ENCODE assay signal across 16 cellular contexts in genomic region chr4:1307951-1308735, GRCh38. TPM values are rescaled to one million over a fixed set of nuclear protein-coding genes. Genes with fewer than 3 reads are reported as not detected.
DNase-seq lines count a peak whose midpoint lies in the region; ATAC-seq, FAIRE-seq and TF ChIP-seq lines count a peak whose summit lies in the region.
"Had no signal": no experiment of that assay in that cellular context is flagged by ENCODE, and none has a peak within 500 bp of the region (broad histone marks: within the 10 kb centered on the region; RNA-seq: fewer than 3 reads in every experiment).

No MANE protein-coding gene starts in this region.

- no TSS peak for BruUV-seq in HepG2 (replicated peaks; lab: Mats Ljungman, UMichigan)

- TF ChIP-seq CTCF in HepG2 (CRISPR knock-in tag; IDR thresholded peaks at IDR 0.05) (no peak), spleen (IDR thresholded peaks at IDR 0.05 in 8 of 11, conservative IDR thresholded peaks at IDR 0.05 in 3 of 11) (no peak), uterus (IDR thresholded peaks at IDR 0.05) (no peak)

- peak overlapping the region; percentile 84 for H3K4me3 Mint-ChIP-seq in activated naive CD4-positive, alpha-beta T cell treated with anti-CD3 and anti-CD28 coated beads, Interleukin-2, amount 50 U/mL, for 24 hours
- H3K4me3 Mint-ChIP-seq in activated naive CD8-positive, alpha-beta T cell treated with anti-CD3 and anti-CD28 coated beads, Interleukin-2, amount 10 ng/mL, durations not matched to agents 7 days and 5 days, result no peak overlapping the region

- no peak for ATAC-seq in activated naive CD8-positive, alpha-beta T cell treated with anti-CD3 and anti-CD28 coated beads, Interleukin-2, amount 10 ng/mL, durations not matched to agents 7 days and 5 days (ENCODE audit: low read depth)
- ATAC-seq in HepG2 (no peak), HG02981 (IDR thresholded peaks at IDR 0.05; ENCODE audit: unreplicated experiment) (no peak)
- ATAC-seq: A549, left colon had no signal

- no peaks in the 10 kb centered on the region for H3K27me3 Mint-ChIP-seq in activated naive CD4-positive, alpha-beta T cell treated with anti-CD3 and anti-CD28 coated beads, Interleukin-2, amount 50 U/mL, for 24 hours
- no peaks in the 10 kb centered on the region for H3K27me3 Mint-ChIP-seq in activated naive CD8-positive, alpha-beta T cell treated with anti-CD3 and anti-CD28 coated beads, Interleukin-2, amount 10 ng/mL, durations not matched to agents 7 days and 5 days

- no peak overlapping the region for H3K4me2 ChIP-seq in HepG2 (ENCODE audit: low read depth, low read length)
- H3K4me2 ChIP-seq: A549 had no signal

- TF ChIP-seq POLR2A in HepG2 (IDR thresholded peaks at IDR 0.05; ENCODE audit: insufficient read depth in 1 of 2, low read depth in 2 of 2, low read length in 2 of 2) (no peak), spleen (IDR thresholded peaks at IDR 0.05) (no peak), uterus (IDR thresholded peaks at IDR 0.05) (no peak)

- CTCF ChIA-PET in HepG2 (lab: Yijun Ruan, JAX; ENCODE audit: low intra/inter-chr PET ratio, low total read pairs), result no interaction called here

- H3K9me3 ChIP-seq in HepG2 (ENCODE audit: low read length) (no peaks in the 10 kb centered on the region), spleen (no peaks in the 10 kb centered on the region), uterus (no peaks in the 10 kb centered on the region)
- H3K9me3 ChIP-seq: A549, ascending aorta, gastroesophageal sphincter had no signal

- H3K4me1 ChIP-seq in HepG2 (ENCODE audit: insufficient read depth, low read length) (peaks cover 73% of the 10 kb centered on the region), spleen (peaks cover 27 to 81% (median 53%) of the 10 kb centered on the region in 6 donors), uterus (peaks cover 10 to 19% of the 10 kb centered on the region in 2 donors)
- H3K4me1 ChIP-seq: A549 had no signal

- intact Hi-C loops in HepG2 (cut with micrococcal nuclease; ENCODE audit: unreplicated experiment) (loop anchor here (2.0 to 5.0 kb wide), 2 partner anchors 21 to 39 kb away; partner anchors contain the start of gene UVSSA), spleen (cut with DNase I; ENCODE audit: low total_unique reads) (no loop called here), uterus (cut with DNase I; ENCODE audit: low total_unique reads) (no loop called here)

- DNase-seq in activated naive CD4-positive, alpha-beta T cell treated with Interleukin-2 at 50 U/mL for 16 hours, result no peak
- no peak for DNase-seq in activated naive CD8-positive, alpha-beta T cell treated with anti-CD3 and anti-CD28 coated beads, Interleukin-2, amount 10 ng/mL, durations not matched to agents 7 days and 5 days
- no peak for DNase-seq in HepG2 (ENCODE audit: low spot score)
- peak; percentile 70 for DNase-seq in spleen
- no peak for DNase-seq in NAMALWA (ENCODE audit: low spot score)
- DNase-seq in uterus, result no peak
- DNase-seq: activated CD4-positive, CD25-positive, alpha-beta regulatory T cell; effector memory CD4-positive, alpha-beta T cell; left colon; NCI-H1092; nucleus accumbens had no signal

- in situ Hi-C loops in HepG2 (cut with HindIII; ENCODE audit: extremely low pct_ligation_motif_present, low pct_unique_long_range_greater_than_20kb), result no loop called here

- H3K9me3 Mint-ChIP-seq in activated naive CD4-positive, alpha-beta T cell treated with anti-CD3 and anti-CD28 coated beads, Interleukin-2, amount 50 U/mL, for 24 hours, result no peaks in the 10 kb centered on the region
- H3K9me3 Mint-ChIP-seq in activated naive CD8-positive, alpha-beta T cell treated with anti-CD3 and anti-CD28 coated beads, Interleukin-2, amount 10 ng/mL, durations not matched to agents 7 days and 5 days, result no peaks in the 10 kb centered on the region

- H2AFZ ChIP-seq in HepG2 (ENCODE audit: low read length), result no peak overlapping the region

- no peak overlapping the region for H3K4me3 ChIP-seq in HepG2 (replicated peaks in 1 of 3; ENCODE audit: insufficient read depth in 1 of 3, low read depth in 2 of 3, low read length in 3 of 3)
- H3K4me3 ChIP-seq in spleen, result no peak overlapping the region
- H3K4me3 ChIP-seq in uterus, result no peak overlapping the region
- H3K4me3 ChIP-seq: A549 had no signal

- TF ChIP-seq EP300 in HepG2 (IDR thresholded peaks at IDR 0.05; ENCODE audit: low read depth in 2 of 2, low read length in 2 of 2), result no peak
- TF ChIP-seq EP300 in HepG2 (CRISPR knock-in tag; IDR thresholded peaks at IDR 0.05; ENCODE audit: borderline replicate concordance), result no peak

- peaks cover 82% of the 10 kb centered on the region for H3K79me2 ChIP-seq in HepG2 (ENCODE audit: insufficient read depth, low read length)

- H3K27me3 ChIP-seq in HepG2 (ENCODE audit: control insufficient read depth in 1 of 2, insufficient read depth in 2 of 2, low read length in 2 of 2) (no peaks in the 10 kb centered on the region), spleen (replicated peaks in 1 of 7) (no peaks in the 10 kb centered on the region), uterus (no peaks in the 10 kb centered on the region)
- H3K27me3 ChIP-seq: ascending aorta, gastroesophageal sphincter had no signal

- 97% methylated on average over 32 of the region's 34 CpGs for WGBS in HepG2 (ENCODE audit: low lambda C conversion rate)
- 92 to 94% (median 94%) methylated on average over 34 of the region's 34 CpGs for WGBS in spleen, 5 donors

- no peak overlapping the region for H3K27ac ChIP-seq in HepG2 (ENCODE audit: extremely low read length, insufficient read depth, low read length)
- H3K27ac ChIP-seq in spleen, result peak overlapping the region in 4 of 8 donors; percentile 65 to 74 (median 73)
- H3K27ac ChIP-seq in uterus, result no peak overlapping the region
- H3K27ac ChIP-seq: A549 had no signal

- no peak overlapping the region for H3K9ac ChIP-seq in HepG2 (ENCODE audit: insufficient read depth, low read depth, low read length)

- H3K36me3 Mint-ChIP-seq in activated naive CD4-positive, alpha-beta T cell treated with anti-CD3 and anti-CD28 coated beads, Interleukin-2, amount 50 U/mL, for 24 hours, result peaks cover 5% of the 10 kb centered on the region
- H3K36me3 Mint-ChIP-seq in activated naive CD8-positive, alpha-beta T cell treated with anti-CD3 and anti-CD28 coated beads, Interleukin-2, amount 10 ng/mL, durations not matched to agents 7 days and 5 days, result peaks cover 31% of the 10 kb centered on the region

- H3K4me1 Mint-ChIP-seq in activated naive CD4-positive, alpha-beta T cell treated with anti-CD3 and anti-CD28 coated beads, Interleukin-2, amount 50 U/mL, for 24 hours, result peaks cover 57% of the 10 kb centered on the region
- H3K4me1 Mint-ChIP-seq in activated naive CD8-positive, alpha-beta T cell treated with anti-CD3 and anti-CD28 coated beads, Interleukin-2, amount 10 ng/mL, durations not matched to agents 7 days and 5 days, result peaks cover 45% of the 10 kb centered on the region

- H4K20me1 ChIP-seq in HepG2 (ENCODE audit: insufficient read depth, low read length), result peaks cover 11% of the 10 kb centered on the region; the same call in 1 of the 2 replicates

- H3K36me3 ChIP-seq in HepG2 (replicated peaks in 1 of 2; ENCODE audit: control insufficient read depth in 1 of 2, insufficient read depth in 2 of 2, low read length in 2 of 2) (peaks cover 7 to 10% of the 10 kb centered on the region in 2 experiments; a peak in 4 of 5 replicates), spleen (peaks cover 2 to 59% (median 11%) of the 10 kb centered on the region in 6 donors), uterus (no peaks in the 10 kb centered on the region)

- H3K27ac Mint-ChIP-seq in activated naive CD4-positive, alpha-beta T cell treated with anti-CD3 and anti-CD28 coated beads, Interleukin-2, amount 50 U/mL, for 24 hours, result no peak overlapping the region
- H3K27ac Mint-ChIP-seq in activated naive CD8-positive, alpha-beta T cell treated with anti-CD3 and anti-CD28 coated beads, Interleukin-2, amount 10 ng/mL, durations not matched to agents 7 days and 5 days, result peak overlapping the region; percentile 77

- FAIRE-seq in HepG2 (lab: Jason Lieb, UNC), result no peak
- FAIRE-seq: A549 had no signal

- POLR2A ChIA-PET in activated naive CD8-positive, alpha-beta T cell treated with anti-CD3 and anti-CD28 coated beads, Interleukin-2, amount 10 ng/mL, durations not matched to agents 7 days and 5 days (lab: Charles Lee), result interaction anchor here (0.8 to 2.3 kb wide), 4 partner anchors 17 to 164 kb away, joined by 3 to 9 read pairs (median 6); partner anchors contain the start of gene UVSSA
- POLR2A ChIA-PET in HepG2 (lab: Yijun Ruan, JAX), result interaction anchor here (1.5 to 2.6 kb wide), 5 partner anchors 18 to 135 kb away, joined by 6 to 29 read pairs (median 15); partner anchors contain the start of genes CTBP1, MAEA, SPON2 and UVSSA

- no peak for TF ChIP-seq RAD21 in HepG2 (CRISPR knock-in tag; IDR thresholded peaks at IDR 0.05)

RNA-seq across cellular contexts. Expression of gene MAEA, which starts 18.5 kb away (rescaled TPM):
- total RNA-seq in activated naive CD8-positive, alpha-beta T cell treated with anti-CD3 and anti-CD28 coated beads, Interleukin-2, amount 10 ng/mL, durations not matched to agents 7 days and 5 days, result 10 to 100 TPM; 73.2 to 82.9 TPM
- 52.0 and 65.2 TPM in 2 replicates for total RNA-seq in HepG2 (2016; rRNA removed; fragmentation: Illumina TruSeq; extraction: Trizol)
- 10.0 and 10.5 TPM in 2 replicates for total RNA-seq in HepG2 (2016; cell fraction: cytosol; rRNA removed; fragmentation: Illumina TruSeq; extraction: Trizol; ENCODE audit: low read depth)
- total RNA-seq in HepG2 (2016; cell fraction: insoluble cytoplasmic fraction; rRNA removed; fragmentation: Illumina TruSeq; extraction: Trizol), result 55.0 and 59.4 TPM in 2 replicates
- 23.7 and 24.2 TPM in 2 replicates for total RNA-seq in HepG2 (2016; cell fraction: membrane; rRNA removed; fragmentation: Illumina TruSeq; extraction: Trizol)
- 30.2 and 31.7 TPM in 2 replicates for total RNA-seq in HepG2 (2016; cell fraction: nucleus; rRNA removed; fragmentation: Illumina TruSeq; extraction: Trizol)
- 57.1 and 60.7 TPM in 2 replicates for polyA plus RNA-seq in HepG2 (2011; rRNA removed)
- 48.5 and 73.3 TPM in 2 replicates for polyA plus RNA-seq in HepG2 (2011; cell fraction: cytosol; rRNA removed)
- polyA plus RNA-seq in HepG2 (2011; cell fraction: nucleus; rRNA removed), result 171 and 221 TPM in 2 replicates
- 28.9 and 30.8 TPM in 2 replicates for polyA plus RNA-seq in HepG2 (2012)
- polyA plus RNA-seq in HepG2 (2016; cell fraction: cytosol; fragmentation: Illumina TruSeq; extraction: Trizol; ENCODE audit: low read depth), result 5.9 and 6.3 TPM in 2 replicates
- 60.8 and 67.1 TPM in 2 replicates for polyA plus RNA-seq in HepG2 (2016; cell fraction: insoluble cytoplasmic fraction; fragmentation: Illumina TruSeq; extraction: Trizol; ENCODE audit: low read depth)
- polyA plus RNA-seq in HepG2 (2016; cell fraction: membrane; fragmentation: Illumina TruSeq; extraction: Trizol; ENCODE audit: low read depth), result 15.8 and 16.9 TPM in 2 replicates
- 69.6 and 72.4 TPM in 2 replicates for polyA plus RNA-seq in HepG2 (2016; cell fraction: nucleus; fragmentation: Illumina TruSeq; extraction: Trizol; ENCODE audit: insufficient read depth, low read depth)
- polyA minus RNA-seq in HepG2 (2011; rRNA and poly(A)+ RNA removed; ENCODE audit: low replicate concordance), result 56.6 and 139 TPM in 2 replicates
- polyA minus RNA-seq in HepG2 (2011; cell fraction: cytosol; rRNA and poly(A)+ RNA removed), result 41.7 and 45.7 TPM in 2 replicates
- polyA minus RNA-seq in HepG2 (2011; cell fraction: nucleus; rRNA and poly(A)+ RNA removed), result 40.9 and 44.3 TPM in 2 replicates
- 100 to 1,000 TPM in 1 of 7 donors, 10 to 100 TPM in 6; 64.3 to 112 (median 85.6) TPM for total RNA-seq in spleen
- 10 to 100 TPM; 46.6 to 76.5 (median 58.8) TPM for polyA plus RNA-seq in spleen
- 10 to 100 TPM; 32.3 to 70.7 (median 67.8) TPM for total RNA-seq in uterus

RNA-seq across cellular contexts. Expression of gene UVSSA, which starts 38.9 kb away (rescaled TPM):
- 10 to 100 TPM; 30.0 to 30.9 TPM for total RNA-seq in activated naive CD8-positive, alpha-beta T cell treated with anti-CD3 and anti-CD28 coated beads, Interleukin-2, amount 10 ng/mL, durations not matched to agents 7 days and 5 days
- 4.6 and 4.8 TPM in 2 replicates for total RNA-seq in HepG2 (2016; rRNA removed; fragmentation: Illumina TruSeq; extraction: Trizol)
- 2.3 and 4.1 TPM in 2 replicates for total RNA-seq in HepG2 (2016; cell fraction: cytosol; rRNA removed; fragmentation: Illumina TruSeq; extraction: Trizol; ENCODE audit: low read depth)
- total RNA-seq in HepG2 (2016; cell fraction: insoluble cytoplasmic fraction; rRNA removed; fragmentation: Illumina TruSeq; extraction: Trizol), result 3.7 and 4.7 TPM in 2 replicates
- 2.9 and 3.9 TPM in 2 replicates for total RNA-seq in HepG2 (2016; cell fraction: membrane; rRNA removed; fragmentation: Illumina TruSeq; extraction: Trizol)
- 6.9 and 7.1 TPM in 2 replicates for total RNA-seq in HepG2 (2016; cell fraction: nucleus; rRNA removed; fragmentation: Illumina TruSeq; extraction: Trizol)
- polyA plus RNA-seq in HepG2 (2011; rRNA removed), result 8.4 and 8.6 TPM in 2 replicates
- polyA plus RNA-seq in HepG2 (2011; cell fraction: cytosol; rRNA removed), result 3.0 and 4.1 TPM in 2 replicates
- polyA plus RNA-seq in HepG2 (2011; cell fraction: nucleus; rRNA removed), result 80.9 and 90.3 TPM in 2 replicates
- 7.1 and 7.7 TPM in 2 replicates for polyA plus RNA-seq in HepG2 (2012)
- 0.16 and 0.25 TPM in 2 replicates for polyA plus RNA-seq in HepG2 (2016; cell fraction: cytosol; fragmentation: Illumina TruSeq; extraction: Trizol; ENCODE audit: low read depth)
- polyA plus RNA-seq in HepG2 (2016; cell fraction: insoluble cytoplasmic fraction; fragmentation: Illumina TruSeq; extraction: Trizol; ENCODE audit: low read depth), result 3.8 and 4.8 TPM in 2 replicates
- polyA plus RNA-seq in HepG2 (2016; cell fraction: membrane; fragmentation: Illumina TruSeq; extraction: Trizol; ENCODE audit: low read depth), result 0.59 and 0.60 TPM in 2 replicates
- polyA plus RNA-seq in HepG2 (2016; cell fraction: nucleus; fragmentation: Illumina TruSeq; extraction: Trizol; ENCODE audit: insufficient read depth, low read depth), result 29.2 and 29.8 TPM in 2 replicates
- polyA minus RNA-seq in HepG2 (2011; rRNA and poly(A)+ RNA removed; ENCODE audit: low replicate concordance), result 3.9 and 14.3 TPM in 2 replicates
- polyA minus RNA-seq in HepG2 (2011; cell fraction: cytosol; rRNA and poly(A)+ RNA removed), result 3.6 and 4.4 TPM in 2 replicates
- polyA minus RNA-seq in HepG2 (2011; cell fraction: nucleus; rRNA and poly(A)+ RNA removed), result 18.8 and 20.2 TPM in 2 replicates
- 10 to 100 TPM; 23.9 to 54.0 (median 37.1) TPM for total RNA-seq in spleen
- 10 to 100 TPM in 2 of 3 donors, 1 to 10 TPM in 1; 3.0 to 15.5 (median 10.3) TPM for polyA plus RNA-seq in spleen
- 10 to 100 TPM; 13.1 to 37.2 (median 19.3) TPM for total RNA-seq in uterus

RNA-seq across cellular contexts. Expression of gene CTBP1, which starts 59.2 kb away (rescaled TPM):
- 100 to 1,000 TPM; 194 to 211 TPM for total RNA-seq in activated naive CD8-positive, alpha-beta T cell treated with anti-CD3 and anti-CD28 coated beads, Interleukin-2, amount 10 ng/mL, durations not matched to agents 7 days and 5 days
- 106 and 112 TPM in 2 replicates for total RNA-seq in HepG2 (2016; rRNA removed; fragmentation: Illumina TruSeq; extraction: Trizol)
- 119 TPM in 2 replicates for total RNA-seq in HepG2 (2016; cell fraction: cytosol; rRNA removed; fragmentation: Illumina TruSeq; extraction: Trizol; ENCODE audit: low read depth)
- 83.8 and 121 TPM in 2 replicates for total RNA-seq in HepG2 (2016; cell fraction: insoluble cytoplasmic fraction; rRNA removed; fragmentation: Illumina TruSeq; extraction: Trizol)
- total RNA-seq in HepG2 (2016; cell fraction: membrane; rRNA removed; fragmentation: Illumina TruSeq; extraction: Trizol), result 133 and 173 TPM in 2 replicates
- total RNA-seq in HepG2 (2016; cell fraction: nucleus; rRNA removed; fragmentation: Illumina TruSeq; extraction: Trizol), result 51.5 and 60.9 TPM in 2 replicates
- polyA plus RNA-seq in HepG2 (2011; rRNA removed), result 78.5 and 123 TPM in 2 replicates
- polyA plus RNA-seq in HepG2 (2011; cell fraction: cytosol; rRNA removed), result 87.2 and 182 TPM in 2 replicates
- 489 and 636 TPM in 2 replicates for polyA plus RNA-seq in HepG2 (2011; cell fraction: nucleus; rRNA removed)
- 69.0 and 92.6 TPM in 2 replicates for polyA plus RNA-seq in HepG2 (2012)
- polyA plus RNA-seq in HepG2 (2016; cell fraction: cytosol; fragmentation: Illumina TruSeq; extraction: Trizol; ENCODE audit: low read depth), result 49.5 and 64.7 TPM in 2 replicates
- 101 and 112 TPM in 2 replicates for polyA plus RNA-seq in HepG2 (2016; cell fraction: insoluble cytoplasmic fraction; fragmentation: Illumina TruSeq; extraction: Trizol; ENCODE audit: low read depth)
- polyA plus RNA-seq in HepG2 (2016; cell fraction: membrane; fragmentation: Illumina TruSeq; extraction: Trizol; ENCODE audit: low read depth), result 103 and 116 TPM in 2 replicates
- 152 and 155 TPM in 2 replicates for polyA plus RNA-seq in HepG2 (2016; cell fraction: nucleus; fragmentation: Illumina TruSeq; extraction: Trizol; ENCODE audit: insufficient read depth, low read depth)
- polyA minus RNA-seq in HepG2 (2011; rRNA and poly(A)+ RNA removed; ENCODE audit: low replicate concordance), result 136 and 350 TPM in 2 replicates
- polyA minus RNA-seq in HepG2 (2011; cell fraction: cytosol; rRNA and poly(A)+ RNA removed), result 85.1 and 100 TPM in 2 replicates
- 47.7 and 48.4 TPM in 2 replicates for polyA minus RNA-seq in HepG2 (2011; cell fraction: nucleus; rRNA and poly(A)+ RNA removed)
- 100 to 1,000 TPM; 162 to 226 (median 196) TPM for total RNA-seq in spleen
- 100 to 1,000 TPM; 101 to 176 (median 123) TPM for polyA plus RNA-seq in spleen
- total RNA-seq in uterus, result 100 to 1,000 TPM; 104 to 193 (median 162) TPM
